In the genomic region with DNA sequence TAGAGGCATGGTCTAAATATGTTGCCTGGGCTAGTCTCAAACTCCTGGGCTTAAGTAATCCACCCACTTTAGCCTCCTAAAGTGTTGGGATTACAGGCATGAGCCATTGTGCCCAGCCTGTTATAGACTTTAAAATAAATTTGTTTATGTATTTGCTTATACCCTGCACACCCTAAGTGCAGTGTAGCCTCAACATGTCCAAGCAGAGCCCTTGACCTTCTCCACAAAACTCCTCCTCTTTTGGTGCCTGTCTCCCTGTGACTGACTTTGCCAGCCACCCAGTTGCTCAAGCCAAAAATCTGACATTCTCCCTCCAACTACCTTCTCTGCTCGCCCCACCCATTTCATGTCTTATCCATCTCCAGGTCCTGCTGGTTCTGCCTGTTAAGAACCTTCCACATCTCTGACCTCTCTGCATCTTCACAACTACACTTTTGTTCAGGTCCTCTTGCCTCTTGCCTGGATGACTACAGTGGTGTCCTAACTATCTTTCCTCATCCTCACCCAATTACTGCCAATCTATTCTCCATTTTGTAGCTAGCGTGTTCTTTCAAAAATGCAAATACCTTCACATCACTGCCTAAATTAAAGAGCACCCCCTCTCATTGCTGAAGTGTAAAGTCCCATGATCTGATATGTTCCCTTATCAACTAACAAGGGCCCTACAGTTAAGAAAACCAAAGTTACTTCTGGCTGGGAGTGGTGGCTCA, we compare ENCODE assay signal across 1 cellular context.
TF ChIP-seq lines count a peak whose summit lies in the region.

No MANE protein-coding gene starts in this region.

TF ChIP-seq in K562, 482 proteins besides CTCF, POLR2A, EP300 and RAD21 (continued from another document and continues in another):
- TF ChIP-seq HNRNPLL (IDR thresholded peaks at IDR 0.05; ENCODE audit: low read depth, low read length, poor library complexity, severe bottlenecking) (no peak), FOXK2 (conservative IDR thresholded peaks at IDR 0.05 in 1 of 2, IDR thresholded peaks at IDR 0.05 in 1 of 2; ENCODE audit: low read depth in 2 of 2) (peak in 1 of 2 experiments; percentile 76; a peak in 2 of 4 replicates), CBFA2T3 (IDR thresholded peaks at IDR 0.05) (peak; percentile 74), STAG1 (CRISPR knock-in tag; IDR thresholded peaks at IDR 0.05; ENCODE audit: borderline replicate concordance) (no peak), HMG20A (CRISPR knock-in tag; conservative IDR thresholded peaks at IDR 0.05) (peak; percentile 57; the same call in 1 of the 2 replicates), SMAD2 (IDR thresholded peaks at IDR 0.05; ENCODE audit: low read depth, low read length) (no peak), TEAD1 (CRISPR knock-in tag; IDR thresholded peaks at IDR 0.05) (no peak), SRSF3 (IDR thresholded peaks at IDR 0.05; ENCODE audit: insufficient read depth, low read length) (no peak), TOE1 (IDR thresholded peaks at IDR 0.05; ENCODE audit: borderline replicate concordance) (peak; percentile 68), TOE1 (CRISPR knock-in tag; IDR thresholded peaks at IDR 0.05; ENCODE audit: borderline replicate concordance, low read depth) (no peak), TAF9B (IDR thresholded peaks at IDR 0.05; ENCODE audit: partially characterized antibody) (no peak), ZC3H8 (IDR thresholded peaks at IDR 0.05) (no peak), ZNF12 (CRISPR knock-in tag; IDR thresholded peaks at IDR 0.05) (no peak), FOXJ3 (CRISPR knock-in tag; IDR thresholded peaks at IDR 0.05) (no peak), EZH2 (IDR thresholded peaks at IDR 0.05; ENCODE audit: borderline replicate concordance, low read depth, low read length) (no peak), NFIX (CRISPR knock-in tag; IDR thresholded peaks at IDR 0.05; ENCODE audit: low read depth) (no peak), ZNF274 (IDR thresholded peaks at IDR 0.05; ENCODE audit: borderline replicate concordance, low read depth, low read length) (no peak), NRF1 (conservative IDR thresholded peaks at IDR 0.05 in 1 of 2, IDR thresholded peaks at IDR 0.05 in 1 of 2) (0 out of 4 replicates have a peak, but pooled peaks of 1 of the 2 experiments have one; percentile 23), ELF1 (tag; IDR thresholded peaks at IDR 0.05) (no peak), MAFG (tag; conservative IDR thresholded peaks at IDR 0.05) (no peak), PHF21A (IDR thresholded peaks at IDR 0.05; ENCODE audit: borderline replicate concordance, low read depth) (no peak), STAT5A (IDR thresholded peaks at IDR 0.05; ENCODE audit: borderline replicate concordance, low read length) (no peak), SIRT6 (IDR thresholded peaks at IDR 0.05; ENCODE audit: low read depth, low read length) (no peak), RBM34 (IDR thresholded peaks at IDR 0.05; ENCODE audit: borderline replicate concordance, insufficient read depth, low read length) (no peak), ETV6 (IDR thresholded peaks at IDR 0.05; ENCODE audit: borderline replicate concordance in 1 of 2, low read depth in 2 of 2, low read length in 1 of 2) (no peak), ETV6 (CRISPR knock-in tag; IDR thresholded peaks at IDR 0.05; ENCODE audit: borderline replicate concordance) (no peak), ZNF586 (CRISPR knock-in tag; conservative IDR thresholded peaks at IDR 0.05) (no peak), ZNF778 (CRISPR knock-in tag; IDR thresholded peaks at IDR 0.05) (no peak), HDAC2 (IDR thresholded peaks at IDR 0.05) (peak; percentile 89; the same call in 1 of the 2 replicates), HMGN3 (IDR thresholded peaks at IDR 0.05; ENCODE audit: borderline replicate concordance, extremely low read depth, insufficient read length, low read depth, low read length) (no peak)
- TF ChIP-seq, protein P1, sequence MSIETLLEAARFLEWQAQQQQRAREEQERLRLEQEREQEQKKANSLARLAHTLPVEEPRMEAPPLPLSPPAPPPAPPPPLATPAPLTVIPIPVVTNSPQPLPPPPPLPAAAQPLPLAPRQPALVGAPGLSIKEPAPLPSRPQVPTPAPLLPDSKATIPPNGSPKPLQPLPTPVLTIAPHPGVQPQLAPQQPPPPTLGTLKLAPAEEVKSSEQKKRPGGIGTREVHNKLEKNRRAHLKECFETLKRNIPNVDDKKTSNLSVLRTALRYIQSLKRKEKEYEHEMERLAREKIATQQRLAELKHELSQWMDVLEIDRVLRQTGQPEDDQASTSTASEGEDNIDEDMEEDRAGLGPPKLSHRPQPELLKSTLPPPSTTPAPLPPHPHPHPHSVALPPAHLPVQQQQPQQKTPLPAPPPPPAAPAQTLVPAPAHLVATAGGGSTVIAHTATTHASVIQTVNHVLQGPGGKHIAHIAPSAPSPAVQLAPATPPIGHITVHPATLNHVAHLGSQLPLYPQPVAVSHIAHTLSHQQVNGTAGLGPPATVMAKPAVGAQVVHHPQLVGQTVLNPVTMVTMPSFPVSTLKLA (conservative IDR thresholded peaks at IDR 0.05), result no peak
- TF ChIP-seq, protein P2, sequence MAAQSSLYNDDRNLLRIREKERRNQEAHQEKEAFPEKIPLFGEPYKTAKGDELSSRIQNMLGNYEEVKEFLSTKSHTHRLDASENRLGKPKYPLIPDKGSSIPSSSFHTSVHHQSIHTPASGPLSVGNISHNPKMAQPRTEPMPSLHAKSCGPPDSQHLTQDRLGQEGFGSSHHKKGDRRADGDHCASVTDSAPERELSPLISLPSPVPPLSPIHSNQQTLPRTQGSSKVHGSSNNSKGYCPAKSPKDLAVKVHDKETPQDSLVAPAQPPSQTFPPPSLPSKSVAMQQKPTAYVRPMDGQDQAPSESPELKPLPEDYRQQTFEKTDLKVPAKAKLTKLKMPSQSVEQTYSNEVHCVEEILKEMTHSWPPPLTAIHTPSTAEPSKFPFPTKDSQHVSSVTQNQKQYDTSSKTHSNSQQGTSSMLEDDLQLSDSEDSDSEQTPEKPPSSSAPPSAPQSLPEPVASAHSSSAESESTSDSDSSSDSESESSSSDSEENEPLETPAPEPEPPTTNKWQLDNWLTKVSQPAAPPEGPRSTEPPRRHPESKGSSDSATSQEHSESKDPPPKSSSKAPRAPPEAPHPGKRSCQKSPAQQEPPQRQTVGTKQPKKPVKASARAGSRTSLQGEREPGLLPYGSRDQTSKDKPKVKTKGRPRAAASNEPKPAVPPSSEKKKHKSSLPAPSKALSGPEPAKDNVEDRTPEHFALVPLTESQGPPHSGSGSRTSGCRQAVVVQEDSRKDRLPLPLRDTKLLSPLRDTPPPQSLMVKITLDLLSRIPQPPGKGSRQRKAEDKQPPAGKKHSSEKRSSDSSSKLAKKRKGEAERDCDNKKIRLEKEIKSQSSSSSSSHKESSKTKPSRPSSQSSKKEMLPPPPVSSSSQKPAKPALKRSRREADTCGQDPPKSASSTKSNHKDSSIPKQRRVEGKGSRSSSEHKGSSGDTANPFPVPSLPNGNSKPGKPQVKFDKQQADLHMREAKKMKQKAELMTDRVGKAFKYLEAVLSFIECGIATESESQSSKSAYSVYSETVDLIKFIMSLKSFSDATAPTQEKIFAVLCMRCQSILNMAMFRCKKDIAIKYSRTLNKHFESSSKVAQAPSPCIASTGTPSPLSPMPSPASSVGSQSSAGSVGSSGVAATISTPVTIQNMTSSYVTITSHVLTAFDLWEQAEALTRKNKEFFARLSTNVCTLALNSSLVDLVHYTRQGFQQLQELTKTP (IDR thresholded peaks at IDR 0.05; ENCODE audit: low read depth in 1 of 2, partially characterized antibody in 2 of 2), result peak in 1 of 2 experiments; percentile 82
- TF ChIP-seq, protein P3, sequence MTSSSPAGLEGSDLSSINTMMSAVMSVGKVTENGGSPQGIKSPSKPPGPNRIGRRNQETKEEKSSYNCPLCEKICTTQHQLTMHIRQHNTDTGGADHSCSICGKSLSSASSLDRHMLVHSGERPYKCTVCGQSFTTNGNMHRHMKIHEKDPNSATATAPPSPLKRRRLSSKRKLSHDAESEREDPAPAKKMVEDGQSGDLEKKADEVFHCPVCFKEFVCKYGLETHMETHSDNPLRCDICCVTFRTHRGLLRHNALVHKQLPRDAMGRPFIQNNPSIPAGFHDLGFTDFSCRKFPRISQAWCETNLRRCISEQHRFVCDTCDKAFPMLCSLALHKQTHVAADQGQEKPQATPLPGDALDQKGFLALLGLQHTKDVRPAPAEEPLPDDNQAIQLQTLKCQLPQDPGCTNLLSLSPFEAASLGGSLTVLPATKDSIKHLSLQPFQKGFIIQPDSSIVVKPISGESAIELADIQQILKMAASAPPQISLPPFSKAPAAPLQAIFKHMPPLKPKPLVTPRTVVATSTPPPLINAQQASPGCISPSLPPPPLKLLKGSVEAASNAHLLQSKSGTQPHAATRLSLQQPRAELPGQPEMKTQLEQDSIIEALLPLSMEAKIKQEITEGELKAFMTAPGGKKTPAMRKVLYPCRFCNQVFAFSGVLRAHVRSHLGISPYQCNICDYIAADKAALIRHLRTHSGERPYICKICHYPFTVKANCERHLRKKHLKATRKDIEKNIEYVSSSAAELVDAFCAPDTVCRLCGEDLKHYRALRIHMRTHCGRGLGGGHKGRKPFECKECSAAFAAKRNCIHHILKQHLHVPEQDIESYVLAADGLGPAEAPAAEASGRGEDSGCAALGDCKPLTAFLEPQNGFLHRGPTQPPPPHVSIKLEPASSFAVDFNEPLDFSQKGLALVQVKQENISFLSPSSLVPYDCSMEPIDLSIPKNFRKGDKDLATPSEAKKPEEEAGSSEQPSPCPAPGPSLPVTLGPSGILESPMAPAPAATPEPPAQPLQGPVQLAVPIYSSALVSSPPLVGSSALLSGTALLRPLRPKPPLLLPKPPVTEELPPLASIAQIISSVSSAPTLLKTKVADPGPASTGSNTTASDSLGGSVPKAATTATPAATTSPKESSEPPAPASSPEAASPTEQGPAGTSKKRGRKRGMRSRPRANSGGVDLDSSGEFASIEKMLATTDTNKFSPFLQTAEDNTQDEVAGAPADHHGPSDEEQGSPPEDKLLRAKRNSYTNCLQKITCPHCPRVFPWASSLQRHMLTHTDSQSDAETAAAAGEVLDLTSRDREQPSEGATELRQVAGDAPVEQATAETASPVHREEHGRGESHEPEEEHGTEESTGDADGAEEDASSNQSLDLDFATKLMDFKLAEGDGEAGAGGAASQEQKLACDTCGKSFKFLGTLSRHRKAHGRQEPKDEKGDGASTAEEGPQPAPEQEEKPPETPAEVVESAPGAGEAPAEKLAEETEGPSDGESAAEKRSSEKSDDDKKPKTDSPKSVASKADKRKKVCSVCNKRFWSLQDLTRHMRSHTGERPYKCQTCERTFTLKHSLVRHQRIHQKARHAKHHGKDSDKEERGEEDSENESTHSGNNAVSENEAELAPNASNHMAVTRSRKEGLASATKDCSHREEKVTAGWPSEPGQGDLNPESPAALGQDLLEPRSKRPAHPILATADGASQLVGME (CRISPR knock-in tag; IDR thresholded peaks at IDR 0.05), result no peak
- TF ChIP-seq, protein P4, sequence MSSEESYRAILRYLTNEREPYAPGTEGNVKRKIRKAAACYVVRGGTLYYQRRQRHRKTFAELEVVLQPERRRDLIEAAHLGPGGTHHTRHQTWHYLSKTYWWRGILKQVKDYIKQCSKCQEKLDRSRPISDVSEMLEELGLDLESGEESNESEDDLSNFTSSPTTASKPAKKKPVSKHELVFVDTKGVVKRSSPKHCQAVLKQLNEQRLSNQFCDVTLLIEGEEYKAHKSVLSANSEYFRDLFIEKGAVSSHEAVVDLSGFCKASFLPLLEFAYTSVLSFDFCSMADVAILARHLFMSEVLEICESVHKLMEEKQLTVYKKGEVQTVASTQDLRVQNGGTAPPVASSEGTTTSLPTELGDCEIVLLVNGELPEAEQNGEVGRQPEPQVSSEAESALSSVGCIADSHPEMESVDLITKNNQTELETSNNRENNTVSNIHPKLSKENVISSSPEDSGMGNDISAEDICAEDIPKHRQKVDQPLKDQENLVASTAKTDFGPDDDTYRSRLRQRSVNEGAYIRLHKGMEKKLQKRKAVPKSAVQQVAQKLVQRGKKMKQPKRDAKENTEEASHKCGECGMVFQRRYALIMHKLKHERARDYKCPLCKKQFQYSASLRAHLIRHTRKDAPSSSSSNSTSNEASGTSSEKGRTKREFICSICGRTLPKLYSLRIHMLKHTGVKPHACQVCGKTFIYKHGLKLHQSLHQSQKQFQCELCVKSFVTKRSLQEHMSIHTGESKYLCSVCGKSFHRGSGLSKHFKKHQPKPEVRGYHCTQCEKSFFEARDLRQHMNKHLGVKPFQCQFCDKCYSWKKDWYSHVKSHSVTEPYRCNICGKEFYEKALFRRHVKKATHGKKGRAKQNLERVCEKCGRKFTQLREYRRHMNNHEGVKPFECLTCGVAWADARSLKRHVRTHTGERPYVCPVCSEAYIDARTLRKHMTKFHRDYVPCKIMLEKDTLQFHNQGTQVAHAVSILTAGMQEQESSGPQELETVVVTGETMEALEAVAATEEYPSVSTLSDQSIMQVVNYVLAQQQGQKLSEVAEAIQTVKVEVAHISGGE (CRISPR knock-in tag; IDR thresholded peaks at IDR 0.05), result peak in 1 of 3 experiments; percentile 45; a peak in 1 of 6 replicates
- TF ChIP-seq, protein P5, sequence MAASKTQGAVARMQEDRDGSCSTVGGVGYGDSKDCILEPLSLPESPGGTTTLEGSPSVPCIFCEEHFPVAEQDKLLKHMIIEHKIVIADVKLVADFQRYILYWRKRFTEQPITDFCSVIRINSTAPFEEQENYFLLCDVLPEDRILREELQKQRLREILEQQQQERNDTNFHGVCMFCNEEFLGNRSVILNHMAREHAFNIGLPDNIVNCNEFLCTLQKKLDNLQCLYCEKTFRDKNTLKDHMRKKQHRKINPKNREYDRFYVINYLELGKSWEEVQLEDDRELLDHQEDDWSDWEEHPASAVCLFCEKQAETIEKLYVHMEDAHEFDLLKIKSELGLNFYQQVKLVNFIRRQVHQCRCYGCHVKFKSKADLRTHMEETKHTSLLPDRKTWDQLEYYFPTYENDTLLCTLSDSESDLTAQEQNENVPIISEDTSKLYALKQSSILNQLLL (CRISPR knock-in tag; IDR thresholded peaks at IDR 0.05; ENCODE audit: borderline replicate concordance), result no peak
- TF ChIP-seq, protein P6, sequence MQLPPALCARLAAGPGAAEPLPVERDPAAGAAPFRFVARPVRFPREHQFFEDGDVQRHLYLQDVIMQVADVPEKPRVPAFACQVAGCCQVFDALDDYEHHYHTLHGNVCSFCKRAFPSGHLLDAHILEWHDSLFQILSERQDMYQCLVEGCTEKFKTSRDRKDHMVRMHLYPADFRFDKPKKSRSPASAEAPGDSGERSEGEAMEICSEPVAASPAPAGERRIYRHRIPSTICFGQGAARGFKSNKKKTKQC (CRISPR knock-in tag; IDR thresholded peaks at IDR 0.05), result no peak
- TF ChIP-seq, protein P7, sequence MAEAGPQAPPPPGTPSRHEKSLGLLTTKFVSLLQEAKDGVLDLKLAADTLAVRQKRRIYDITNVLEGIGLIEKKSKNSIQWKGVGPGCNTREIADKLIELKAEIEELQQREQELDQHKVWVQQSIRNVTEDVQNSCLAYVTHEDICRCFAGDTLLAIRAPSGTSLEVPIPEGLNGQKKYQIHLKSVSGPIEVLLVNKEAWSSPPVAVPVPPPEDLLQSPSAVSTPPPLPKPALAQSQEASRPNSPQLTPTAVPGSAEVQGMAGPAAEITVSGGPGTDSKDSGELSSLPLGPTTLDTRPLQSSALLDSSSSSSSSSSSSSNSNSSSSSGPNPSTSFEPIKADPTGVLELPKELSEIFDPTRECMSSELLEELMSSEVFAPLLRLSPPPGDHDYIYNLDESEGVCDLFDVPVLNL (CRISPR knock-in tag; IDR thresholded peaks at IDR 0.05; ENCODE audit: low read depth), result no peak
- TF ChIP-seq, protein P8, sequence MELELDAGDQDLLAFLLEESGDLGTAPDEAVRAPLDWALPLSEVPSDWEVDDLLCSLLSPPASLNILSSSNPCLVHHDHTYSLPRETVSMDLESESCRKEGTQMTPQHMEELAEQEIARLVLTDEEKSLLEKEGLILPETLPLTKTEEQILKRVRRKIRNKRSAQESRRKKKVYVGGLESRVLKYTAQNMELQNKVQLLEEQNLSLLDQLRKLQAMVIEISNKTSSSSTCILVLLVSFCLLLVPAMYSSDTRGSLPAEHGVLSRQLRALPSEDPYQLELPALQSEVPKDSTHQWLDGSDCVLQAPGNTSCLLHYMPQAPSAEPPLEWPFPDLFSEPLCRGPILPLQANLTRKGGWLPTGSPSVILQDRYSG (tag; conservative IDR thresholded peaks at IDR 0.05; ENCODE audit: low read depth), result no peak
